In genomic region chr15:101042320-101042719, GRCh38 we compare ENCODE assay signal across 1 cellular context.
TF ChIP-seq lines count a peak whose summit lies in the region.

No MANE protein-coding gene starts in this region.

TF ChIP-seq in H1, 55 proteins besides CTCF, POLR2A, EP300 and RAD21:
- TF ChIP-seq KDM4A (IDR thresholded peaks at IDR 0.05; ENCODE audit: low read depth, low read length, severe bottlenecking) (no peak), JUN (IDR thresholded peaks at IDR 0.05; ENCODE audit: low read depth, low read length) (no peak), CHD1 (IDR thresholded peaks at IDR 0.05; ENCODE audit: low read depth, low read length) (no peak), TEAD4 (IDR thresholded peaks at IDR 0.05; ENCODE audit: low read depth, low read length) (no peak), SP1 (IDR thresholded peaks at IDR 0.05; ENCODE audit: low read depth, low read length) (no peak), HDAC2 (IDR thresholded peaks at IDR 0.05; ENCODE audit: borderline replicate concordance in 1 of 2, low read depth in 2 of 2, low read length in 2 of 2) (no peak), EZH2 (IDR thresholded peaks at IDR 0.05; ENCODE audit: low read depth, low read length, severe bottlenecking) (no peak), HDAC6 (IDR thresholded peaks at IDR 0.05; ENCODE audit: low read depth, low read length) (no peak), GTF2F1 (IDR thresholded peaks at IDR 0.05; ENCODE audit: borderline replicate concordance, low read depth, low read length) (no peak), TAF1 (IDR thresholded peaks at IDR 0.05; ENCODE audit: low read depth, low read length) (no peak), KDM1A (IDR thresholded peaks at IDR 0.05; ENCODE audit: borderline replicate concordance, low read length) (no peak), RBBP5 (IDR thresholded peaks at IDR 0.05; ENCODE audit: borderline replicate concordance, low read depth, low read length) (no peak), GABPA (IDR thresholded peaks at IDR 0.05; ENCODE audit: borderline replicate concordance, insufficient read depth, low read length) (no peak), CTBP2 (IDR thresholded peaks at IDR 0.05; ENCODE audit: borderline replicate concordance, insufficient read depth, insufficient read length, low read length) (no peak), NRF1 (IDR thresholded peaks at IDR 0.05; ENCODE audit: low read depth, low read length) (no peak), SUZ12 (IDR thresholded peaks at IDR 0.05; ENCODE audit: low read length) (no peak), SP4 (IDR thresholded peaks at IDR 0.05; ENCODE audit: low read length) (no peak)
